Comparison of ENCODE assay signal across 14 cellular contexts in the genomic region with DNA sequence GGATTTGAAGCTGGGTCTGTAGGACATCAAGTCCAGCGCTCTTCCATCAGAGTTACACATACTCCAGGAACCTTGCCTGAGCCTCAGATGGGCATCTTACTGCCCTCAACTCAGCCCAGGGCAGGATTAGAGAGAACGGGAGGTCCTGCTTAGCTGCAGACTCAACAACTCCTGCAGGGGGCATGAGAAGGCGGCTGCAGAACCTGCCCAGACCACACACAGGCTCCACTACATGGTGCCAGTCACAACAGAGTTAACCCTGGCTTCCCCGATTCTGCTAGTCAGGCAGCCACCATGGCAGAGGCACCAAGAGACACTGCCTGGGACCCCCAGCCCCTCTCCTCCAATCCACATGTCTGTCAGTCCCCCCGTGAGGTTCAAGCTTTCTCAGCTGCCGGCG. TPM values are rescaled to one million over a fixed set of nuclear protein-coding genes. Genes with fewer than 3 reads are reported as not detected.
DNase-seq lines count a peak whose midpoint lies in the region; ATAC-seq, FAIRE-seq and TF ChIP-seq lines count a peak whose summit lies in the region.
"Had no signal": no experiment of that assay in that cellular context is flagged by ENCODE, and none has a peak within 500 bp of the region (broad histone marks: within the 10 kb centered on the region; RNA-seq: fewer than 3 reads in every experiment).

No MANE protein-coding gene starts in this region.

- H3K27me3 Mint-ChIP-seq in T-cell = peaks cover 4 to 6% of the 10 kb centered on the region in 2 donors
- H3K27me3 Mint-ChIP-seq in CD4-positive, alpha-beta memory T cell = peaks cover 2 to 4% of the 10 kb centered on the region in 2 donors
- H3K27me3 Mint-ChIP-seq: activated CD4-positive, alpha-beta memory T cell treated with anti-CD3 and anti-CD28 coated beads for 36 hours had no signal

- CTCF ChIA-PET in T-cell (lab: Charles Lee) = no interaction called here
- CTCF ChIA-PET in CD4-positive, alpha-beta memory T cell (lab: Charles Lee; ENCODE audit: partially characterized antibody) = no interaction called here

- no peaks in the 10 kb centered on the region for H3K4me1 ChIP-seq in OCI-LY1 (ENCODE audit: insufficient read depth, low read length, severe bottlenecking)
- H3K4me1 ChIP-seq in CD4-positive, alpha-beta memory T cell (ENCODE audit: insufficient read depth, low read length) = no peaks in the 10 kb centered on the region

- no peaks in the 10 kb centered on the region for H3K9me3 Mint-ChIP-seq in T-cell
- H3K9me3 Mint-ChIP-seq in CD4-positive, alpha-beta memory T cell = no peaks in the 10 kb centered on the region
- H3K9me3 Mint-ChIP-seq: activated CD4-positive, alpha-beta memory T cell treated with anti-CD3 and anti-CD28 coated beads for 36 hours had no signal

- POLR2A ChIA-PET in T-cell (lab: Charles Lee) = no interaction called here
- POLR2A ChIA-PET in CD4-positive, alpha-beta memory T cell (lab: Charles Lee; ENCODE audit: partially characterized antibody) = no interaction called here

- no peak overlapping the region for H3K9ac ChIP-seq in OCI-LY1 (ENCODE audit: low read length)

- H3K9me3 ChIP-seq in OCI-LY1 (ENCODE audit: low read length) = no peaks in the 10 kb centered on the region
- H3K9me3 ChIP-seq in CD4-positive, alpha-beta memory T cell (ENCODE audit: control insufficient read depth in 1 of 2, low read length in 2 of 2) = no peaks in the 10 kb centered on the region

- no peak overlapping the region for H3K27ac Mint-ChIP-seq in T-cell
- H3K27ac Mint-ChIP-seq in CD4-positive, alpha-beta memory T cell = no peak overlapping the region
- H3K27ac Mint-ChIP-seq: activated CD4-positive, alpha-beta memory T cell treated with anti-CD3 and anti-CD28 coated beads for 36 hours had no signal

- H3K36me3 ChIP-seq in OCI-LY1 (ENCODE audit: insufficient read depth, low read length) = no peaks in the 10 kb centered on the region
- H3K36me3 ChIP-seq in CD4-positive, alpha-beta memory T cell (ENCODE audit: insufficient read depth, low read length) = no peaks in the 10 kb centered on the region

- ATAC-seq in T-cell (replicated peaks in 1 of 4) = no peak

- no peak overlapping the region for H2AFZ ChIP-seq in OCI-LY1 (ENCODE audit: low read length)

- peaks cover 5% of the 10 kb centered on the region for H3K36me3 Mint-ChIP-seq in T-cell
- H3K36me3 Mint-ChIP-seq in CD4-positive, alpha-beta memory T cell = peaks cover 2 to 9% of the 10 kb centered on the region in 2 donors

- no peak for FAIRE-seq in urothelium cell line (lab: Jason Lieb, UNC)

- H3F3A ChIP-seq in OCI-LY1 (ENCODE audit: insufficient read depth, low read length) = no peaks in the 10 kb centered on the region

- intact Hi-C loops in CD4-positive, alpha-beta memory T cell (cut with micrococcal nuclease) = no loop called here

- TF ChIP-seq CTCF in GM12864 (IDR thresholded peaks at IDR 0.05; ENCODE audit: low read depth, low read length, missing control alignments) (peak; percentile 35), OCI-LY1 (IDR thresholded peaks at IDR 0.05; ENCODE audit: low read length) (peak; percentile 32; the same call in 1 of the 2 replicates), fibroblast of mammary gland (conservative IDR thresholded peaks at IDR 0.05; ENCODE audit: control insufficient read depth, insufficient read depth, low read depth, low read length) (peak; percentile 23)

- no peak overlapping the region for H3K27ac ChIP-seq in OCI-LY1 (ENCODE audit: low read depth, low read length, poor library complexity, severe bottlenecking)
- H3K27ac ChIP-seq in CD4-positive, alpha-beta memory T cell (ENCODE audit: low read depth, low read length) = no peak overlapping the region

- H3K27me3 ChIP-seq in OCI-LY1 (ENCODE audit: insufficient read depth, low read length) = no peaks in the 10 kb centered on the region; the same call in 1 of the 2 replicates
- no peaks in the 10 kb centered on the region for H3K27me3 ChIP-seq in CD4-positive, alpha-beta memory T cell (ENCODE audit: insufficient read depth, low read length)

- no peaks in the 10 kb centered on the region for H3K9me2 ChIP-seq in OCI-LY1 (ENCODE audit: low read depth, low read length)

- in situ Hi-C loops in ACHN (cut with HindIII; ENCODE audit: low pct_ligation_motif_present, low pct_unique_long_range_greater_than_20kb, low sequenced_read_pairs) = no loop called here

- H4K20me1 ChIP-seq in OCI-LY1 (ENCODE audit: insufficient read depth, low read length) = no peaks in the 10 kb centered on the region

- no peak overlapping the region for H3K4me3 Mint-ChIP-seq in T-cell
- no peak overlapping the region for H3K4me3 Mint-ChIP-seq in CD4-positive, alpha-beta memory T cell
- H3K4me3 Mint-ChIP-seq: activated CD4-positive, alpha-beta memory T cell treated with anti-CD3 and anti-CD28 coated beads for 36 hours had no signal

- no peaks in the 10 kb centered on the region for H3K4me1 Mint-ChIP-seq in T-cell
- H3K4me1 Mint-ChIP-seq in CD4-positive, alpha-beta memory T cell = no peaks in the 10 kb centered on the region

- DNase-seq in ACHN = peak; percentile 10
- DNase-seq in GM12864 (ENCODE audit: low read depth) = no peak
- DNase-seq in fibroblast of mammary gland (ENCODE audit: low read depth) = peak; percentile 7
- DNase-seq in NCI-H2171 (lab: John Stamatoyannopoulos, UW) = no peak
- no peak for DNase-seq in urothelium cell line (ENCODE audit: low spot score)
- no peak for DNase-seq in T-cell
- DNase-seq in CD4-positive, alpha-beta memory T cell = no peak
- DNase-seq: activated CD4-positive, alpha-beta memory T cell treated with anti-CD3 and anti-CD28 coated beads for 36 hours; DMS153; MM.1S had no signal

- H3K4me3 ChIP-seq in GM12864 (ENCODE audit: low read depth, low read length) = no peak overlapping the region
- no peak overlapping the region for H3K4me3 ChIP-seq in OCI-LY1 (ENCODE audit: low read depth, low read length, poor library complexity, severe bottlenecking)
- no peak overlapping the region for H3K4me3 ChIP-seq in fibroblast of mammary gland (ENCODE audit: control insufficient read depth, low read depth, low read length)
- H3K4me3 ChIP-seq in CD4-positive, alpha-beta memory T cell (ENCODE audit: low read length in 2 of 2) = no peak overlapping the region

- H3K4me2 ChIP-seq in OCI-LY1 (ENCODE audit: low read length) = no peak overlapping the region

- no peaks in the 10 kb centered on the region for H3K79me2 ChIP-seq in OCI-LY1 (ENCODE audit: insufficient read depth, low read length)

RNA-seq across cellular contexts. Expression of gene CPLX2, which starts 23.9 kb away (rescaled TPM):
- not detected for total RNA-seq in T-cell
- not detected for total RNA-seq in CD4-positive, alpha-beta memory T cell
- under 1 TPM in 1 of 2 donors, not detected in 1; 0.05 TPM for polyA plus RNA-seq in CD4-positive, alpha-beta memory T cell
- total RNA-seq: activated CD4-positive, alpha-beta memory T cell treated with anti-CD3 and anti-CD28 coated beads for 36 hours; mesenteric fat pad; RPMI7951; skeletal muscle tissue had no signal

Comparison
In these comparisons a context has a peak if more than half of its experiments do, and no peak if none do; other contexts are left out.
1. DNase-seq: peak in ACHN (single experiment) and fibroblast of mammary gland (single experiment); none in GM12864 (single experiment), NCI-H2171 (single experiment), urothelium cell line (single experiment), T-cell (0 of 34) and CD4-positive, alpha-beta memory T cell (0 of 5).
2. Peak in every context shown above with its lines, with median percentiles within 50 percentile points of each other: CTCF ChIP-seq.